10 cellular contexts compared by ENCODE assay signal in the genomic region with DNA sequence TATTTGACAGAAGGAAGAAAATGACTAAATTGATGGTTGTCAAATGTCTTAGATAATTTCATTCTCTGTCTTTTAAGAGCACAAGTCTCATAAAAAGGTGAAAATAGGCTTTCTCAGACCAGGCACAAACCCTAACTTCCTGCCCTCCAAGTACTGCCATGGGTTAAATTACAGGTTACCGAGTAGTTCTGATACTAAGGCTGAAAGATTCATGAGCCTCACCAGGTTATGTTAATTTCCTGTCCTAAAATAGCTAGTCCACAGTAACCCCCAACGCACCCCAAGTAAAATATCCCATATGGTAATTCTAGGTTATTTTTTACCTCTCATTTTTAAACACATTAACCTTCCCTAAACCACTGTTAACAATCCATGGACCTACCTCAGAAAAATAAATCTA. TPM values are rescaled to one million over a fixed set of nuclear protein-coding genes. Genes with fewer than 3 reads are reported as not detected.
DNase-seq lines count a peak whose midpoint lies in the region; ATAC-seq and TF ChIP-seq lines count a peak whose summit lies in the region.
"Had no signal": no experiment of that assay in that cellular context is flagged by ENCODE, and none has a peak within 500 bp of the region (broad histone marks: within the 10 kb centered on the region; RNA-seq: fewer than 3 reads in every experiment).

No MANE protein-coding gene starts in this region.

- DNase-seq in naive thymus-derived CD4-positive, alpha-beta T cell: peak in 1 of 9 donors; percentile 11
- DNase-seq in hepatocyte (ENCODE audit: low spot score): no peak
- no peak for DNase-seq in stimulated activated CD4-positive, alpha-beta T cell treated with anti-CD3 and anti-CD28 coated beads, Interleukin-4, amount 100 ng/mL, for 4 hours
- no peak for DNase-seq in RWPE1 (ENCODE audit: low spot score)
- DNase-seq: GDM1, NCI-H446 treated with DMSO at 0.1 percent for 48 hours had no signal

- no peak overlapping the region for H2AFZ ChIP-seq in hepatocyte

- H3K4me2 ChIP-seq in hepatocyte: no peak overlapping the region

- H3K9me3 Mint-ChIP-seq in naive thymus-derived CD4-positive, alpha-beta T cell: peaks cover 0 to 33% (median 9%) of the 10 kb centered on the region in 11 donors

- WGBS in hepatocyte (ENCODE audit: low lambda C conversion rate, missing lambda C conversion rate): 58% methylated on average over 2 of the region's 2 CpGs

- peaks cover 100% of the 10 kb centered on the region for H3K79me2 ChIP-seq in hepatocyte

- H3K27ac Mint-ChIP-seq in naive thymus-derived CD4-positive, alpha-beta T cell: peak overlapping the region in 5 of 9 donors; percentile 2 to 24 (median 6)

- no peak overlapping the region for H3K4me3 ChIP-seq in naive thymus-derived CD4-positive, alpha-beta T cell (ENCODE audit: low read length)
- no peak overlapping the region for H3K4me3 ChIP-seq in hepatocyte
- H3K4me3 ChIP-seq: ascending aorta had no signal

- H3K36me3 Mint-ChIP-seq in naive thymus-derived CD4-positive, alpha-beta T cell: peaks cover 0 to 47% (median 38%) of the 10 kb centered on the region in 5 donors

- peaks cover 90% of the 10 kb centered on the region for H4K20me1 ChIP-seq in hepatocyte (ENCODE audit: insufficient read depth, poor library complexity, severe bottlenecking)

- POLR2A ChIA-PET in naive thymus-derived CD4-positive, alpha-beta T cell (lab: Charles Lee): no interaction called here
- POLR2A ChIA-PET in RWPE1 (lab: Yijun Ruan, JAX; ENCODE audit: low non-redundant PET): no interaction called here

- ATAC-seq in GM18861 (IDR thresholded peaks at IDR 0.05; ENCODE audit: unreplicated experiment) (peak; percentile 75), GM21526 (IDR thresholded peaks at IDR 0.05; ENCODE audit: low FRiP score, unreplicated experiment) (peak; percentile 80), HG03342 (IDR thresholded peaks at IDR 0.05; ENCODE audit: unreplicated experiment) (peak; percentile 52)
- no peak for ATAC-seq in naive thymus-derived CD4-positive, alpha-beta T cell

- H3K36me3 ChIP-seq in naive thymus-derived CD4-positive, alpha-beta T cell (ENCODE audit: control insufficient read depth in 2 of 3, insufficient read depth in 3 of 3, low read length in 3 of 3): no peaks in the 10 kb centered on the region
- no peaks in the 10 kb centered on the region for H3K36me3 ChIP-seq in hepatocyte (replicated peaks; ENCODE audit: insufficient read depth, low read depth)
- H3K36me3 ChIP-seq: ascending aorta had no signal

- intact Hi-C loops in naive thymus-derived CD4-positive, alpha-beta T cell (cut with micrococcal nuclease): loop anchor here in 1 of 2 donors (5.0 kb wide), 1 partner anchor 40 kb away; a partner anchor contains a TSS

- H3K4me3 Mint-ChIP-seq in naive thymus-derived CD4-positive, alpha-beta T cell: peak overlapping the region in 9 of 10 donors; percentile 8 to 72 (median 55)

- H3K4me1 ChIP-seq in naive thymus-derived CD4-positive, alpha-beta T cell (ENCODE audit: control insufficient read depth in 2 of 2, insufficient read depth in 2 of 2, low read length in 2 of 2): peaks cover 21 to 32% of the 10 kb centered on the region in 2 donors
- peaks cover 7% of the 10 kb centered on the region for H3K4me1 ChIP-seq in hepatocyte (ENCODE audit: insufficient read depth)

- H3K9me3 ChIP-seq in naive thymus-derived CD4-positive, alpha-beta T cell (ENCODE audit: control insufficient read depth in 2 of 3, low read length in 3 of 3): no peaks in the 10 kb centered on the region
- H3K9me3 ChIP-seq in hepatocyte (ENCODE audit: low read depth): no peaks in the 10 kb centered on the region
- H3K9me3 ChIP-seq: ascending aorta had no signal

- peaks cover 34 to 94% (median 81%) of the 10 kb centered on the region in 7 donors for H3K4me1 Mint-ChIP-seq in naive thymus-derived CD4-positive, alpha-beta T cell

- no peaks in the 10 kb centered on the region for H3K27me3 ChIP-seq in naive thymus-derived CD4-positive, alpha-beta T cell (ENCODE audit: control insufficient read depth in 2 of 2, insufficient read depth in 2 of 2, low read length in 2 of 2)
- no peaks in the 10 kb centered on the region for H3K27me3 ChIP-seq in hepatocyte
- H3K27me3 ChIP-seq: ascending aorta had no signal

- no peak overlapping the region for H3K27ac ChIP-seq in naive thymus-derived CD4-positive, alpha-beta T cell (ENCODE audit: low read depth, low read length)
- H3K27ac ChIP-seq in hepatocyte (no peak overlapping the region), RWPE1 (no peak overlapping the region)
- H3K27ac ChIP-seq: ascending aorta had no signal

- no peaks in the 10 kb centered on the region for H3K9me2 ChIP-seq in hepatocyte (replicated peaks; ENCODE audit: insufficient read depth)

- TF ChIP-seq CTCF in hepatocyte (IDR thresholded peaks at IDR 0.05; ENCODE audit: poor library complexity) (no peak), RWPE1 (conservative IDR thresholded peaks at IDR 0.05; ENCODE audit: low read depth) (no peak)

- CTCF ChIA-PET in naive thymus-derived CD4-positive, alpha-beta T cell (lab: Charles Lee): interaction anchor here (1.3 kb wide), 1 partner anchor 95 kb away, joined by 3 read pairs; no protein-coding TSS in a partner anchor
- CTCF ChIA-PET in RWPE1 (lab: Yijun Ruan, JAX): no interaction called here

- no peaks in the 10 kb centered on the region for H3K27me3 Mint-ChIP-seq in naive thymus-derived CD4-positive, alpha-beta T cell

RNA-seq across cellular contexts. Expression of a gene that starts 42.0 kb away (rescaled TPM):
- 10 to 100 TPM; 32.9 to 42.9 (median 38.6) TPM for total RNA-seq in naive thymus-derived CD4-positive, alpha-beta T cell
- polyA plus RNA-seq in naive thymus-derived CD4-positive, alpha-beta T cell: 10 to 100 TPM; 13.4 to 15.7 TPM
- total RNA-seq in hepatocyte: 48.8 and 49.3 TPM in 2 replicates
- polyA plus RNA-seq in hepatocyte: 18.1 and 24.7 TPM in 2 replicates
